In the genomic region with DNA sequence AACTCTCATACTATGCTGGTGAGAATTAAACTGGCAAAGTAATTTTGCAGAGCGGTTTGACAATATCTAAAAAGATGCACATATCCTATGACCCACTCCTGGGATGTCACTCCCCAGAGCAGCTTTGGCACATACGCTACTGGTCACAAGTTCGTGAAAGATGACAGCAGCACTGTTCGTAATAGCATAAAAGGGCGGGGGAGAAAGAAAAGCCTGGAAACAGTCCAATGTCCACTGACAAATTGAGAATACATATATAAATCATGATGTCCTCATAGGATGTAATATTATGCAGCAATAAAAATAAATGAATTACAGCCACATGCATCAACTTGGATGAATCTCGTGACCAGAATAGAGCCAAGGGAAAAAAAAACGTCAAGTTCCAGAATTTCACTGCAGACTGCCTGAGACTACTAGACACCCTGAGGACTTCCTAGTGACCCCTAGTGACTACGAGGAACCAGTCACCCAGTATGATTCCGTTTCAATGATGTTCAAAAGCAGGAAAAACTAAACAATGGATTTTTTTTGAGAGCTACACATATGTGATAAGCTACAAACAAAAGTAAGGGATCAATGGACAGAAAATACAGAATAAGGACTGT, we compare ENCODE assay signal across 13 cellular contexts. TPM values are rescaled to one million over a fixed set of nuclear protein-coding genes. Genes with fewer than 3 reads are reported as not detected.
A peak's percentile ranks its signal among the peaks of the same experiment; 100 is the strongest.
DNase-seq lines count a peak whose midpoint lies in the region; ATAC-seq and TF ChIP-seq lines count a peak whose summit lies in the region.
"Had no signal": no experiment of that assay in that cellular context is flagged by ENCODE, and none has a peak within 500 bp of the region (broad histone marks: within the 10 kb centered on the region; RNA-seq: fewer than 3 reads in every experiment).

No MANE protein-coding gene starts in this region.

- H3K4me3 Mint-ChIP-seq in WTC11, result peak overlapping the region; percentile 79
- peak overlapping the region in 8 of 10 donors; percentile 53 to 91 (median 88) for H3K4me3 Mint-ChIP-seq in naive thymus-derived CD8-positive, alpha-beta T cell

- no peak for TF ChIP-seq CTCF in WTC11 (IDR thresholded peaks at IDR 0.05)

- TF ChIP-seq POLR2A in GM18505 (IDR thresholded peaks at IDR 0.05; ENCODE audit: borderline replicate concordance, extremely low read depth, insufficient read depth, insufficient read length), result no peak

- H3K4me1 Mint-ChIP-seq in WTC11, result peaks cover 11% of the 10 kb centered on the region
- H3K4me1 Mint-ChIP-seq in naive thymus-derived CD8-positive, alpha-beta T cell, result peaks cover 9 to 21% (median 19%) of the 10 kb centered on the region in 4 donors

- POLR2A ChIA-PET in WTC11 (lab: Charles Lee), result no interaction called here
- POLR2A ChIA-PET in naive thymus-derived CD8-positive, alpha-beta T cell (lab: Charles Lee), result no interaction called here

- CTCF ChIA-PET in WTC11 (lab: Charles Lee), result no interaction called here

- ATAC-seq in WTC11 (no peak), GM18505 (IDR thresholded peaks at IDR 0.05; ENCODE audit: unreplicated experiment) (no peak), HG02759 (IDR thresholded peaks at IDR 0.05; ENCODE audit: unreplicated experiment) (no peak)
- no peak for ATAC-seq in naive thymus-derived CD8-positive, alpha-beta T cell
- ATAC-seq: natural killer cell treated with Interleukin-12 subunit alpha and Interleukin-12 subunit beta and Interleukin-15 and Interleukin-18, amount 100 ng/mL, for 72 hours had no signal

- H3K27me3 Mint-ChIP-seq in WTC11 (ENCODE audit: low read depth), result peaks cover 67% of the 10 kb centered on the region
- H3K27me3 Mint-ChIP-seq in naive thymus-derived CD8-positive, alpha-beta T cell, result peaks cover 0 to 27% (median 10%) of the 10 kb centered on the region in 5 donors

- H3K27ac Mint-ChIP-seq in WTC11, result no peak overlapping the region
- peak overlapping the region in 1 of 10 donors; percentile 29 for H3K27ac Mint-ChIP-seq in naive thymus-derived CD8-positive, alpha-beta T cell
- H3K27ac Mint-ChIP-seq: natural killer cell treated with Interleukin-12 subunit alpha and Interleukin-12 subunit beta and Interleukin-15 and Interleukin-18, amount 100 ng/mL, for 72 hours had no signal

- H3K36me3 Mint-ChIP-seq in WTC11, result no peaks in the 10 kb centered on the region
- H3K36me3 Mint-ChIP-seq in naive thymus-derived CD8-positive, alpha-beta T cell, result peaks cover 0 to 4% (median 0%) of the 10 kb centered on the region in 3 donors
- H3K36me3 Mint-ChIP-seq: natural killer cell treated with Interleukin-12 subunit alpha and Interleukin-12 subunit beta and Interleukin-15 and Interleukin-18, amount 100 ng/mL, for 72 hours had no signal

- peak; percentile 7 for DNase-seq in Daoy (ENCODE audit: low read depth)
- DNase-seq in HuH-7.5 (ENCODE audit: low spot score), result peak; percentile 70
- no peak for DNase-seq in WTC11 (ENCODE audit: low spot score)
- no peak for DNase-seq in naive thymus-derived CD8-positive, alpha-beta T cell
- no peak for DNase-seq in NCI-H345 (lab: John Stamatoyannopoulos, UW)
- no peak for DNase-seq in NCI-H82 treated with DMSO at 0.1 percent for 48 hours (lab: John Stamatoyannopoulos, UW; ENCODE audit: unreplicated experiment)
- DNase-seq: activated CD4-positive, alpha-beta T cell treated with anti-CD3 and anti-CD28 coated beads, Interleukin-2, amount 50 U/mL, for 4 hours; SHP77 treated with DMSO at 0.1 percent for 48 hours; stimulated activated CD4-positive, alpha-beta T cell treated with anti-CD3 and anti-CD28 coated beads, Interleukin-2, amount 100 ng/mL, for 24 hours had no signal

- no peaks in the 10 kb centered on the region for H3K9me3 Mint-ChIP-seq in WTC11
- H3K9me3 Mint-ChIP-seq in naive thymus-derived CD8-positive, alpha-beta T cell, result no peaks in the 10 kb centered on the region
- H3K9me3 Mint-ChIP-seq: natural killer cell treated with Interleukin-12 subunit alpha and Interleukin-12 subunit beta and Interleukin-15 and Interleukin-18, amount 100 ng/mL, for 72 hours had no signal

TF ChIP-seq in WTC11, 78 proteins besides CTCF, POLR2A, EP300 and RAD21 (continues in another document):
- TF ChIP-seq SOX15 (CRISPR knock-in tag; IDR thresholded peaks at IDR 0.05) (no peak), FOXJ3 (CRISPR knock-in tag; IDR thresholded peaks at IDR 0.05; ENCODE audit: borderline replicate concordance) (no peak), FOXP4 (CRISPR knock-in tag; IDR thresholded peaks at IDR 0.05) (no peak), ZNF396 (CRISPR knock-in tag; IDR thresholded peaks at IDR 0.05; ENCODE audit: borderline replicate concordance) (no peak), ZNF671 (CRISPR knock-in tag; IDR thresholded peaks at IDR 0.05) (no peak), GTF2I (CRISPR knock-in tag; conservative IDR thresholded peaks at IDR 0.05) (no peak)
- TF ChIP-seq, protein P1, sequence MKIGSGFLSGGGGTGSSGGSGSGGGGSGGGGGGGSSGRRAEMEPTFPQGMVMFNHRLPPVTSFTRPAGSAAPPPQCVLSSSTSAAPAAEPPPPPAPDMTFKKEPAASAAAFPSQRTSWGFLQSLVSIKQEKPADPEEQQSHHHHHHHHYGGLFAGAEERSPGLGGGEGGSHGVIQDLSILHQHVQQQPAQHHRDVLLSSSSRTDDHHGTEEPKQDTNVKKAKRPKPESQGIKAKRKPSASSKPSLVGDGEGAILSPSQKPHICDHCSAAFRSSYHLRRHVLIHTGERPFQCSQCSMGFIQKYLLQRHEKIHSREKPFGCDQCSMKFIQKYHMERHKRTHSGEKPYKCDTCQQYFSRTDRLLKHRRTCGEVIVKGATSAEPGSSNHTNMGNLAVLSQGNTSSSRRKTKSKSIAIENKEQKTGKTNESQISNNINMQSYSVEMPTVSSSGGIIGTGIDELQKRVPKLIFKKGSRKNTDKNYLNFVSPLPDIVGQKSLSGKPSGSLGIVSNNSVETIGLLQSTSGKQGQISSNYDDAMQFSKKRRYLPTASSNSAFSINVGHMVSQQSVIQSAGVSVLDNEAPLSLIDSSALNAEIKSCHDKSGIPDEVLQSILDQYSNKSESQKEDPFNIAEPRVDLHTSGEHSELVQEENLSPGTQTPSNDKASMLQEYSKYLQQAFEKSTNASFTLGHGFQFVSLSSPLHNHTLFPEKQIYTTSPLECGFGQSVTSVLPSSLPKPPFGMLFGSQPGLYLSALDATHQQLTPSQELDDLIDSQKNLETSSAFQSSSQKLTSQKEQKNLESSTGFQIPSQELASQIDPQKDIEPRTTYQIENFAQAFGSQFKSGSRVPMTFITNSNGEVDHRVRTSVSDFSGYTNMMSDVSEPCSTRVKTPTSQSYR (CRISPR knock-in tag; IDR thresholded peaks at IDR 0.05), result no peak
- TF ChIP-seq, protein P2, sequence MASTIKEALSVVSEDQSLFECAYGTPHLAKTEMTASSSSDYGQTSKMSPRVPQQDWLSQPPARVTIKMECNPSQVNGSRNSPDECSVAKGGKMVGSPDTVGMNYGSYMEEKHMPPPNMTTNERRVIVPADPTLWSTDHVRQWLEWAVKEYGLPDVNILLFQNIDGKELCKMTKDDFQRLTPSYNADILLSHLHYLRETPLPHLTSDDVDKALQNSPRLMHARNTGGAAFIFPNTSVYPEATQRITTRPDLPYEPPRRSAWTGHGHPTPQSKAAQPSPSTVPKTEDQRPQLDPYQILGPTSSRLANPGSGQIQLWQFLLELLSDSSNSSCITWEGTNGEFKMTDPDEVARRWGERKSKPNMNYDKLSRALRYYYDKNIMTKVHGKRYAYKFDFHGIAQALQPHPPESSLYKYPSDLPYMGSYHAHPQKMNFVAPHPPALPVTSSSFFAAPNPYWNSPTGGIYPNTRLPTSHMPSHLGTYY (CRISPR knock-in tag; IDR thresholded peaks at IDR 0.05), result no peak
- TF ChIP-seq, protein P3, sequence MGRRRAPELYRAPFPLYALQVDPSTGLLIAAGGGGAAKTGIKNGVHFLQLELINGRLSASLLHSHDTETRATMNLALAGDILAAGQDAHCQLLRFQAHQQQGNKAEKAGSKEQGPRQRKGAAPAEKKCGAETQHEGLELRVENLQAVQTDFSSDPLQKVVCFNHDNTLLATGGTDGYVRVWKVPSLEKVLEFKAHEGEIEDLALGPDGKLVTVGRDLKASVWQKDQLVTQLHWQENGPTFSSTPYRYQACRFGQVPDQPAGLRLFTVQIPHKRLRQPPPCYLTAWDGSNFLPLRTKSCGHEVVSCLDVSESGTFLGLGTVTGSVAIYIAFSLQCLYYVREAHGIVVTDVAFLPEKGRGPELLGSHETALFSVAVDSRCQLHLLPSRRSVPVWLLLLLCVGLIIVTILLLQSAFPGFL (CRISPR knock-in tag; IDR thresholded peaks at IDR 0.05; ENCODE audit: borderline replicate concordance), result no peak

RNA-seq across cellular contexts. Expression of gene PCSK1N, which starts 1.8 kb away (rescaled TPM):
- 28.7 and 32.1 TPM in 2 replicates for total RNA-seq in Daoy (2014; rRNA removed; shearing (Covaris generic))
- 7.4 to 8.0 TPM (median 7.5 TPM) in 3 replicates for total RNA-seq in WTC11 (2021)
- total RNA-seq in naive thymus-derived CD8-positive, alpha-beta T cell, result 1 to 10 TPM; 3.6 to 4.9 TPM
- polyA plus RNA-seq in naive thymus-derived CD8-positive, alpha-beta T cell, result 10 to 100 TPM; 12.6 to 28.0 (median 19.9) TPM

RNA-seq across cellular contexts. Expression of gene ERAS, which starts 7.3 kb away (rescaled TPM):
- total RNA-seq in Daoy (2014; rRNA removed; shearing (Covaris generic)), result not detected in 2 replicates
- not detected in 3 replicates for total RNA-seq in WTC11 (2021)
- not detected for total RNA-seq in naive thymus-derived CD8-positive, alpha-beta T cell
- polyA plus RNA-seq in naive thymus-derived CD8-positive, alpha-beta T cell, result not detected
- total RNA-seq: H1; natural killer cell treated with Interleukin-12 subunit alpha and Interleukin-12 subunit beta and Interleukin-15 and Interleukin-18, amount 100 ng/mL, for 72 hours had no signal

RNA-seq across cellular contexts. Expression of gene HDAC6, which starts 31.8 kb away (rescaled TPM):
- 18.9 and 40.9 TPM in 2 replicates for total RNA-seq in Daoy (2014; rRNA removed; shearing (Covaris generic))
- 58.5 to 60.3 TPM (median 59.2 TPM) in 3 replicates for total RNA-seq in WTC11 (2021)
- total RNA-seq in naive thymus-derived CD8-positive, alpha-beta T cell, result 100 to 1,000 TPM; 120 to 124 TPM
- polyA plus RNA-seq in naive thymus-derived CD8-positive, alpha-beta T cell, result 10 to 100 TPM; 10.5 to 15.9 (median 13.0) TPM

RNA-seq across cellular contexts. Expression of gene GATA1, which starts 47.2 kb away (rescaled TPM):
- total RNA-seq in Daoy (2014; rRNA removed; shearing (Covaris generic)), result not detected in 2 replicates
- 0.25 to 0.27 TPM (median 0.26 TPM) in 3 replicates for total RNA-seq in WTC11 (2021)
- total RNA-seq in naive thymus-derived CD8-positive, alpha-beta T cell, result not detected
- polyA plus RNA-seq in naive thymus-derived CD8-positive, alpha-beta T cell, result not detected
- total RNA-seq: H1 had no signal

Comparison
In these comparisons a context has a peak if more than half of its experiments do, and no peak if none do; other contexts are left out.
1. DNase-seq: peak in Daoy (single experiment) and HuH-7.5 (single experiment); none in WTC11 (single experiment), naive thymus-derived CD8-positive, alpha-beta T cell (0 of 10), NCI-H345 (single experiment) and NCI-H82 treated with DMSO at 0.1 percent for 48 hours (single experiment).